ENCODE assay signal across 8 cellular contexts in the genomic region with DNA sequence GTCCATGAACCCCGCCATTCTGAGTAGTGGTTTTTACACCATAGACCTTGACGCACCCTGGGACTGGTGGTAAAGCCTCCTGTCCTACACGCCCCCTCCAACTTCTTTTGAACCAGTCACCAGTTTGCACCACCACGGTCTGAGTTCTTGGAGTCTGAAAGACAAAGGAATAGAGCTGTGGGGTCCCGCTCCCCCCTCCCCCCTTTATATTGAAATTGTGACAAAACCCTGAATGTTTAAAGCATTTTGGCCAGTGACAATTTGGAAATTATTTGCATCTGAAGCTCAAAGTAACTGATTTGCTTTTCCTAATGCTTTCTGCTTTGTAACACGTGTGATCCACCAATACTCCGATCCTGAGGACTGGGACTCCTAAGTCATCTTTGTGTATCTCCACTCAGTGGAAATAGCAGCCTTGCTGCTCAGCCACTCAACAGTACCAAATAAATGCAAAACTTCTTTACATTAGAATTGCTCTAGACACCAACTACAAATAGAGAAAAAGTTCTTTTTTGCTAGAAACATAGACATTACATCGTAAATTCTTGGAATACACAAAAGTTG. TPM values are rescaled to one million over a fixed set of nuclear protein-coding genes. Genes with fewer than 3 reads are reported as not detected.
DNase-seq lines count a peak whose midpoint lies in the region; ATAC-seq and TF ChIP-seq lines count a peak whose summit lies in the region.

No MANE protein-coding gene starts in this region.

- H3K27ac ChIP-seq in Panc1 (ENCODE audit: low read length), result peak overlapping the region; percentile 98
- H3K27ac ChIP-seq in neutrophil, result peak overlapping the region; percentile 89

- H3K36me3 ChIP-seq in Panc1 (ENCODE audit: control insufficient read depth, insufficient read depth, low read length), result peaks cover 36% of the 10 kb centered on the region
- H3K36me3 ChIP-seq in endocrine pancreas (ENCODE audit: control insufficient read depth, insufficient read depth, low read length), result peaks cover 7% of the 10 kb centered on the region
- peaks cover 26% of the 10 kb centered on the region for H3K36me3 ChIP-seq in neutrophil

- intact Hi-C loops in Panc1 (cut with micrococcal nuclease; ENCODE audit: unreplicated experiment), result no loop called here

- H3K9ac ChIP-seq in endocrine pancreas (ENCODE audit: control insufficient read depth, insufficient read depth, low read length), result peak overlapping the region; percentile 22

- peak; percentile 39 to 44 for DNase-seq in activated T-cell treated with anti-CD3 and anti-CD28 coated beads, Interleukin-2, amount 50 U/mL, for 72 hours
- DNase-seq in activated T-cell treated with anti-CD3 and anti-CD28 coated beads, Interleukin-2, amount 50 U/mL, for 1 hour, result no peak
- no peak for DNase-seq in Panc1 (ENCODE audit: low read depth, low spot score)

- H3K27me3 ChIP-seq in Panc1 (ENCODE audit: control insufficient read depth, insufficient read depth, low read length), result no peaks in the 10 kb centered on the region
- H3K27me3 ChIP-seq in endocrine pancreas (ENCODE audit: control insufficient read depth, insufficient read depth, low read length), result no peaks in the 10 kb centered on the region
- no peaks in the 10 kb centered on the region for H3K27me3 ChIP-seq in neutrophil

- peak overlapping the region; percentile 98 for H3K27ac Mint-ChIP-seq in activated T-cell treated with anti-CD3 and anti-CD28 coated beads, Interleukin-2, amount 50 U/mL, for 72 hours

- H3K4me1 Mint-ChIP-seq in activated T-cell treated with anti-CD3 and anti-CD28 coated beads, Interleukin-2, amount 50 U/mL, for 72 hours (ENCODE audit: low read depth), result peaks cover 53% of the 10 kb centered on the region

- H3K27me3 Mint-ChIP-seq in activated T-cell treated with anti-CD3 and anti-CD28 coated beads, Interleukin-2, amount 50 U/mL, for 72 hours (ENCODE audit: low read depth), result no peaks in the 10 kb centered on the region

- in situ Hi-C loops in Panc1 (cut with HindIII; ENCODE audit: low pct_unique_long_range_greater_than_20kb, low sequenced_read_pairs), result no loop called here

- BruUV-seq in Panc1 (replicated peaks; lab: Mats Ljungman, UMichigan), result no TSS peak

- TF ChIP-seq CTCF in Panc1 (IDR thresholded peaks at IDR 0.05), result no peak
- TF ChIP-seq CTCF in neutrophil (IDR thresholded peaks at IDR 0.05), result no peak

- H3K9me3 ChIP-seq in Panc1 (ENCODE audit: control insufficient read depth, insufficient read depth, low read depth, low read length) (no peaks in the 10 kb centered on the region), endocrine pancreas (ENCODE audit: control insufficient read depth, low read length) (no peaks in the 10 kb centered on the region), neutrophil (no peaks in the 10 kb centered on the region)

- H3K9me3 Mint-ChIP-seq in activated T-cell treated with anti-CD3 and anti-CD28 coated beads, Interleukin-2, amount 50 U/mL, for 72 hours, result no peaks in the 10 kb centered on the region

- peak; percentile 8 to 14 for ATAC-seq in activated T-cell treated with anti-CD3 and anti-CD28 coated beads, Interleukin-2, amount 50 U/mL, for 72 hours (replicated peaks in 1 of 2)
- peak; percentile 59 for ATAC-seq in Panc1
- no peak for ATAC-seq in HG03039 (IDR thresholded peaks at IDR 0.05; ENCODE audit: unreplicated experiment)
- ATAC-seq in GM21529 (IDR thresholded peaks at IDR 0.05; ENCODE audit: unreplicated experiment), result no peak
- no peak for ATAC-seq in HG03108 (IDR thresholded peaks at IDR 0.05; ENCODE audit: unreplicated experiment)

- POLR2A ChIA-PET in Panc1 (lab: Charles Lee), result interaction anchor here (0.5 to 2.4 kb wide), 30 partner anchors 8 to 1728 kb away, joined by 3 to 15 read pairs (median 4); partner anchors contain the start of genes DHX57 and MORN2

- H3K4me3 Mint-ChIP-seq in activated T-cell treated with anti-CD3 and anti-CD28 coated beads, Interleukin-2, amount 50 U/mL, for 72 hours, result peak overlapping the region; percentile 94 to 97

- H3K4me3 ChIP-seq in Panc1 (ENCODE audit: low read depth in 2 of 2, low read length in 2 of 2) (peak overlapping the region; percentile 98 to 100), endocrine pancreas (ENCODE audit: control insufficient read depth, insufficient read depth, low read length) (no peak overlapping the region), neutrophil (ENCODE audit: low read depth in 1 of 2, low read length in 1 of 2) (peak overlapping the region; percentile 88 to 99)

- H3K36me3 Mint-ChIP-seq in activated T-cell treated with anti-CD3 and anti-CD28 coated beads, Interleukin-2, amount 50 U/mL, for 72 hours (ENCODE audit: insufficient read depth in 2 of 2), result peaks cover 31 to 38% of the 10 kb centered on the region in 2 donors

- CTCF ChIA-PET in Panc1 (lab: Charles Lee), result no interaction called here

- peaks cover 29% of the 10 kb centered on the region for H3K4me1 ChIP-seq in Panc1 (ENCODE audit: control insufficient read depth, insufficient read depth, low read length)
- peaks cover 12% of the 10 kb centered on the region for H3K4me1 ChIP-seq in endocrine pancreas (ENCODE audit: control insufficient read depth, insufficient read depth, low read length)
- peaks cover 26% of the 10 kb centered on the region in 2 experiments for H3K4me1 ChIP-seq in neutrophil (ENCODE audit: control insufficient read depth in 1 of 2, insufficient read depth in 1 of 2, low read depth in 1 of 2, low read length in 1 of 2)

RNA-seq across cellular contexts. Expression of gene SRSF7, which starts 0.8 kb away (rescaled TPM):
- total RNA-seq in activated T-cell treated with anti-CD3 and anti-CD28 coated beads, Interleukin-2, amount 50 U/mL, for 72 hours, result 100 to 1,000 TPM; 258 to 264 TPM
- 220 TPM for total RNA-seq in Panc1 (2021; ENCODE audit: unreplicated experiment)
- 236 TPM for polyA plus RNA-seq in Panc1 (2012; ENCODE audit: insufficient read length)

RNA-seq across cellular contexts. Expression of gene GEMIN6, which starts 26.1 kb away (rescaled TPM):
- total RNA-seq in activated T-cell treated with anti-CD3 and anti-CD28 coated beads, Interleukin-2, amount 50 U/mL, for 72 hours, result 10 to 100 TPM in 1 of 2 donors, 1 to 10 TPM in 1; 9.9 to 14.3 TPM
- 24.6 TPM for total RNA-seq in Panc1 (2021; ENCODE audit: unreplicated experiment)
- 10.8 TPM for polyA plus RNA-seq in Panc1 (2012; ENCODE audit: insufficient read length)

Comparison
In these comparisons a context has a peak if more than half of its experiments do, and no peak if none do; other contexts are left out.
1. DNase-seq: peak in activated T-cell treated with anti-CD3 and anti-CD28 coated beads, Interleukin-2, amount 50 U/mL, for 72 hours (2 of 2); none in activated T-cell treated with anti-CD3 and anti-CD28 coated beads, Interleukin-2, amount 50 U/mL, for 1 hour (single experiment) and Panc1 (single experiment).
2. ATAC-seq: peak in activated T-cell treated with anti-CD3 and anti-CD28 coated beads, Interleukin-2, amount 50 U/mL, for 72 hours (2 of 2) and Panc1 (single experiment); none in HG03039 (single experiment), GM21529 (single experiment) and HG03108 (single experiment).